In genomic region chrX:153560000-153560399, GRCh38 we compare ENCODE assay signal across 21 cellular contexts.
DNase-seq lines count a peak whose midpoint lies in the region; ATAC-seq and TF ChIP-seq lines count a peak whose summit lies in the region.
"Had no signal": no experiment of that assay in that cellular context is flagged by ENCODE, and none has a peak within 500 bp of the region (broad histone marks: within the 10 kb centered on the region; RNA-seq: fewer than 3 reads in every experiment).

No MANE protein-coding gene starts in this region.

- H3K4me3 ChIP-seq in AG10803 (ENCODE audit: low read length) = no peak overlapping the region
- H3K4me3 ChIP-seq in NB4 (ENCODE audit: low read depth, low read length) = no peak overlapping the region
- no peak overlapping the region for H3K4me3 ChIP-seq in fibroblast of pulmonary artery (replicated peaks; ENCODE audit: low read depth, low read length)
- H3K4me3 ChIP-seq: cardiac muscle cell, left lung, sigmoid colon, testis had no signal

- TF ChIP-seq POLR2A in NB4 (IDR thresholded peaks at IDR 0.05; ENCODE audit: extremely low read depth, insufficient read length) = no peak

- H3K4me1 Mint-ChIP-seq in stimulated activated naive B cell treated with anti-CD40 and anti-IgM and Interleukin-4, amounts not matched to agents 10 μg/mL and 1 μg/mL and 100 μg/mL, for 72 hours = peaks cover 5 to 11% of the 10 kb centered on the region in 2 donors
- H3K4me1 Mint-ChIP-seq: activated CD4-positive, alpha-beta memory T cell treated with anti-CD3 and anti-CD28 coated beads, Interleukin-2, amount 10 ng/mL, durations not matched to agents 7 days and 5 days; CD4-positive, alpha-beta memory T cell had no signal

- no peak for ATAC-seq in stimulated activated naive B cell treated with anti-CD40 and anti-IgM and Interleukin-4, amounts not matched to agents 10 μg/mL and 1 μg/mL and 100 μg/mL, for 72 hours (replicated peaks)
- ATAC-seq: left lung, SK-N-SH treated with all-trans-retinoic acid at 6 μM for 48 hours had no signal

- no peak overlapping the region for H3K4me3 Mint-ChIP-seq in stimulated activated naive B cell treated with anti-CD40 and anti-IgM and Interleukin-4, amounts not matched to agents 10 μg/mL and 1 μg/mL and 100 μg/mL, for 72 hours
- H3K4me3 Mint-ChIP-seq: activated CD4-positive, alpha-beta memory T cell treated with anti-CD3 and anti-CD28 coated beads, Interleukin-2, amount 10 ng/mL, durations not matched to agents 7 days and 5 days; HFFc6 had no signal

- H3K36me3 Mint-ChIP-seq in stimulated activated naive B cell treated with anti-CD40 and anti-IgM and Interleukin-4, amounts not matched to agents 10 μg/mL and 1 μg/mL and 100 μg/mL, for 72 hours = no peaks in the 10 kb centered on the region
- H3K36me3 Mint-ChIP-seq: CD4-positive, alpha-beta memory T cell had no signal

- H3K27ac Mint-ChIP-seq in stimulated activated naive B cell treated with anti-CD40 and anti-IgM and Interleukin-4, amounts not matched to agents 10 μg/mL and 1 μg/mL and 100 μg/mL, for 72 hours = no peak overlapping the region
- H3K27ac Mint-ChIP-seq: activated CD4-positive, alpha-beta memory T cell treated with anti-CD3 and anti-CD28 coated beads, Interleukin-2, amount 10 ng/mL, durations not matched to agents 7 days and 5 days; CD4-positive, alpha-beta memory T cell; HFFc6 had no signal

- peaks cover 11 to 22% of the 10 kb centered on the region in 2 donors for H3K27me3 Mint-ChIP-seq in stimulated activated naive B cell treated with anti-CD40 and anti-IgM and Interleukin-4, amounts not matched to agents 10 μg/mL and 1 μg/mL and 100 μg/mL, for 72 hours
- H3K27me3 Mint-ChIP-seq: activated CD4-positive, alpha-beta memory T cell treated with anti-CD3 and anti-CD28 coated beads, Interleukin-2, amount 10 ng/mL, durations not matched to agents 7 days and 5 days; CD4-positive, alpha-beta memory T cell had no signal

- TF ChIP-seq CTCF in AG10803 (conservative IDR thresholded peaks at IDR 0.05; ENCODE audit: low read length) = no peak
- no peak for TF ChIP-seq CTCF in NB4 (IDR thresholded peaks at IDR 0.05; ENCODE audit: low read depth, low read length)
- no peak for TF ChIP-seq CTCF in fibroblast of pulmonary artery (IDR thresholded peaks at IDR 0.05; ENCODE audit: low read length, missing control alignments)

- peak; percentile 10 for DNase-seq in AG10803 (ENCODE audit: low read depth)
- peak; percentile 31 for DNase-seq in CMK (ENCODE audit: low read depth)
- DNase-seq in NB4 (ENCODE audit: low read depth) = peak; percentile 86
- peak; percentile 13 for DNase-seq in fibroblast of pulmonary artery (ENCODE audit: low read depth)
- no peak for DNase-seq in COR-L47 (lab: John Stamatoyannopoulos, UW)
- no peak for DNase-seq in NCI-H345 treated with DMSO at 0.1 percent for 48 hours (lab: John Stamatoyannopoulos, UW; ENCODE audit: unreplicated experiment)
- DNase-seq in stimulated activated naive B cell treated with anti-CD40 and anti-IgM and Interleukin-4, amounts not matched to agents 10 μg/mL and 1 μg/mL and 100 μg/mL, for 72 hours = no peak
- DNase-seq in middle frontal gyrus (ENCODE audit: extremely low spot score, low spot score) = no peak
- DNase-seq: activated CD4-positive, alpha-beta memory T cell treated with anti-CD3 and anti-CD28 coated beads, Interleukin-2, amount 10 ng/mL, durations not matched to agents 7 days and 5 days; activated naive CD4-positive, alpha-beta T cell treated with Interleukin-2 at 50 U/mL for 16 hours; CD4-positive, alpha-beta memory T cell; HFFc6; left lung; NCI-H1417; NCI-H526; RPMI8226; sigmoid colon; T1000; testis had no signal

- no peaks in the 10 kb centered on the region for H3K9me3 Mint-ChIP-seq in stimulated activated naive B cell treated with anti-CD40 and anti-IgM and Interleukin-4, amounts not matched to agents 10 μg/mL and 1 μg/mL and 100 μg/mL, for 72 hours
- H3K9me3 Mint-ChIP-seq: activated CD4-positive, alpha-beta memory T cell treated with anti-CD3 and anti-CD28 coated beads, Interleukin-2, amount 10 ng/mL, durations not matched to agents 7 days and 5 days; HFFc6 had no signal

Comparison
In these comparisons a context has a peak if more than half of its experiments do, and no peak if none do; other contexts are left out.
1. DNase-seq: peak in AG10803 (single experiment), CMK (single experiment), NB4 (single experiment) and fibroblast of pulmonary artery (single experiment); none in COR-L47 (single experiment), NCI-H345 treated with DMSO at 0.1 percent for 48 hours (single experiment), stimulated activated naive B cell treated with anti-CD40 and anti-IgM and Interleukin-4, amounts not matched to agents 10 μg/mL and 1 μg/mL and 100 μg/mL, for 72 hours (single experiment) and middle frontal gyrus (single experiment).